Comparison of ENCODE assay signal across 10 cellular contexts in the genomic region with DNA sequence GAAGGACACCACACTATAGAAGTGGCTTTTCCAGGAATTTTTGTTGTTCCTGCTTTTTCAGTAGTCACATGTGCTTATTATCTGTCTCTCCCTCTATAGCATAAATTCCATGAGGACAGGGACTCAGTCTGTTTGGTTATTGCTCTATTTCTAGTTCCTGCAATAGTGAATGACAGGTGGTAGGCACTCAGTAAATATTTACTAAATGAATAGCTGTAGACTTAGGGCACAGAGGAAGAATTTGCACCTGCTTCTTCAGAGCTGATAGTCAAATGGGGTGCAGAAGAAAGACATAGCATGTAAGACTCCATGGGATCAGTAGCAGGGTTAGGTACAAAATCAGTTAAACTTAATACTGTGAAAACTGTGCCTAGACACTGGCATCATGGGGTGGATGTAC.
"Had no signal": no experiment of that assay in that cellular context is flagged by ENCODE, and none has a peak within 500 bp of the region (broad histone marks: within the 10 kb centered on the region; RNA-seq: fewer than 3 reads in every experiment).

No MANE protein-coding gene starts in this region.

- H3K27ac ChIP-seq: body of pancreas, coronary artery, heart right ventricle, left ventricle myocardium inferior, pancreas, thyroid gland, uterus had no signal

- H3K9me3 ChIP-seq: body of pancreas, left ventricle myocardium inferior, pancreas, thyroid gland, uterus had no signal

- H3K36me3 ChIP-seq: heart right ventricle, left ventricle myocardium inferior, pancreas, thyroid gland, uterus had no signal

- H3K27me3 ChIP-seq: body of pancreas, pancreas, thyroid gland, uterus had no signal

- H3K4me3 ChIP-seq: body of pancreas, coronary artery, heart right ventricle, left ventricle myocardium inferior, pancreas, thyroid gland, uterus had no signal

- H3K4me1 ChIP-seq: body of pancreas, pancreas had no signal

- DNase-seq: central memory CD4-positive, alpha-beta T cell; effector CD4-positive, alpha-beta T cell; stimulated activated CD4-positive, alpha-beta T cell treated with anti-CD3 and anti-CD28 coated beads, Interleukin-4, amount 100 ng/mL, for 4 hours; uterus had no signal
